Comparison of ENCODE assay signal across 13 cellular contexts in genomic region chr5:82019342-82020138, GRCh38. TPM values are rescaled to one million over a fixed set of nuclear protein-coding genes. Genes with fewer than 3 reads are reported as not detected.
A peak's percentile ranks its signal among the peaks of the same experiment; 100 is the strongest.
DNase-seq lines count a peak whose midpoint lies in the region; TF ChIP-seq lines count a peak whose summit lies in the region.
"Had no signal": no experiment of that assay in that cellular context is flagged by ENCODE, and none has a peak within 500 bp of the region (broad histone marks: within the 10 kb centered on the region; RNA-seq: fewer than 3 reads in every experiment).

No MANE protein-coding gene starts in this region.

- POLR2A ChIA-PET in activated CD4-positive, alpha-beta T cell treated with anti-CD3 and anti-CD28 coated beads, Interleukin-2, amount 10 ng/mL, durations not matched to agents 7 days and 5 days (lab: Charles Lee): interaction anchor here (0.6 kb wide), 1 partner anchor 122 kb away, joined by 5 read pairs; no protein-coding TSS in a partner anchor

- H3K4me1 Mint-ChIP-seq in neural crest cell: peaks cover 10% of the 10 kb centered on the region
- no peaks in the 10 kb centered on the region for H3K4me1 Mint-ChIP-seq in activated CD4-positive, alpha-beta T cell treated with anti-CD3 and anti-CD28 coated beads, Interleukin-2, amount 10 ng/mL, durations not matched to agents 7 days and 5 days

- CTCF ChIA-PET in activated CD4-positive, alpha-beta T cell treated with anti-CD3 and anti-CD28 coated beads, Interleukin-2, amount 10 ng/mL, durations not matched to agents 7 days and 5 days (lab: Charles Lee): no interaction called here

- no peaks in the 10 kb centered on the region for H3K27me3 Mint-ChIP-seq in neural crest cell (ENCODE audit: low read depth)
- no peaks in the 10 kb centered on the region for H3K27me3 Mint-ChIP-seq in activated CD4-positive, alpha-beta T cell treated with anti-CD3 and anti-CD28 coated beads, Interleukin-2, amount 10 ng/mL, durations not matched to agents 7 days and 5 days
- H3K27me3 Mint-ChIP-seq: CD4-positive, CD25-positive, alpha-beta regulatory T cell had no signal

- peak overlapping the region; percentile 10 for H3K9ac ChIP-seq in SK-N-MC (ENCODE audit: insufficient read length)

- peaks cover 0 to 9% (median 6%) of the 10 kb centered on the region in 4 donors for H3K4me1 ChIP-seq in esophagus muscularis mucosa

- H3K9me3 ChIP-seq in SK-N-MC (ENCODE audit: low read depth, low read length) (0 out of 2 replicates have a peak, but pooled peaks cover 3% of the 10 kb centered on the region), esophagus muscularis mucosa (peaks cover 0 to 5% (median 2%) of the 10 kb centered on the region in 4 donors)

- H3K4me3 ChIP-seq in SK-N-MC (peak overlapping the region; percentile 49), esophagus muscularis mucosa (no peak overlapping the region)

- peak; percentile 16 for DNase-seq in GDM1 (lab: John Stamatoyannopoulos, UW)
- DNase-seq in NCI-H1417 (lab: John Stamatoyannopoulos, UW): peak; percentile 6 to 81 (median 59)
- DNase-seq in SK-N-MC (ENCODE audit: low read depth, low spot score): no peak
- no peak for DNase-seq in neural crest cell (ENCODE audit: low read depth, low spot score)
- DNase-seq in midbrain (lab: John Stamatoyannopoulos, UW): no peak
- no peak for DNase-seq in esophagus muscularis mucosa (ENCODE audit: extremely low spot score)
- DNase-seq in activated CD4-positive, alpha-beta T cell treated with anti-CD3 and anti-CD28 coated beads, Interleukin-2, amount 10 ng/mL, durations not matched to agents 7 days and 5 days: no peak
- DNase-seq in NCI-H187 treated with DMSO at 0.1 percent for 48 hours (lab: John Stamatoyannopoulos, UW): no peak
- DNase-seq: activated T-cell treated with anti-CD3 and anti-CD28 coated beads, Interleukin-2, amount 50 U/mL, for 4 hours; CD4-positive, CD25-positive, alpha-beta regulatory T cell; natural killer cell; NCI-H526 treated with DMSO at 0.1 percent for 48 hours; stimulated activated naive CD8-positive, alpha-beta T cell treated with anti-CD3 and anti-CD28 coated beads, Interleukin-15, Interleukin-2, amounts not matched to agents 100 U/mL and 50 U/mL, for 24 hours had no signal

- peak overlapping the region; percentile 3 for H3K27ac Mint-ChIP-seq in neural crest cell (ENCODE audit: unreplicated experiment)
- H3K27ac Mint-ChIP-seq in activated CD4-positive, alpha-beta T cell treated with anti-CD3 and anti-CD28 coated beads, Interleukin-2, amount 10 ng/mL, durations not matched to agents 7 days and 5 days: no peak overlapping the region
- H3K27ac Mint-ChIP-seq: natural killer cell had no signal

- intact Hi-C loops in esophagus muscularis mucosa (cut with DNase I): no loop called here

- TF ChIP-seq CTCF in neural crest cell (conservative IDR thresholded peaks at IDR 0.05): no peak
- TF ChIP-seq CTCF in esophagus muscularis mucosa (IDR thresholded peaks at IDR 0.05): no peak

- H3K36me3 Mint-ChIP-seq in neural crest cell (ENCODE audit: low read depth): peaks cover 11% of the 10 kb centered on the region
- H3K36me3 Mint-ChIP-seq in activated CD4-positive, alpha-beta T cell treated with anti-CD3 and anti-CD28 coated beads, Interleukin-2, amount 10 ng/mL, durations not matched to agents 7 days and 5 days (ENCODE audit: low read depth): peaks cover 12% of the 10 kb centered on the region
- H3K36me3 Mint-ChIP-seq: natural killer cell had no signal

- H3K27me3 ChIP-seq in esophagus muscularis mucosa: no peaks in the 10 kb centered on the region

- no peak for TF ChIP-seq EP300 in esophagus muscularis mucosa (IDR thresholded peaks at IDR 0.05)

- 76% methylated on average over 5 of the region's 5 CpGs for WGBS in esophagus muscularis mucosa

- H3K4me3 Mint-ChIP-seq in neural crest cell: no peak overlapping the region
- no peak overlapping the region for H3K4me3 Mint-ChIP-seq in activated CD4-positive, alpha-beta T cell treated with anti-CD3 and anti-CD28 coated beads, Interleukin-2, amount 10 ng/mL, durations not matched to agents 7 days and 5 days
- H3K4me3 Mint-ChIP-seq: activated T-cell treated with anti-CD3 and anti-CD28 coated beads, Interleukin-2, amount 50 U/mL, for 4 hours; CD4-positive, CD25-positive, alpha-beta regulatory T cell; natural killer cell had no signal

- no peak for TF ChIP-seq POLR2A in esophagus muscularis mucosa (IDR thresholded peaks at IDR 0.05; ENCODE audit: low read depth)

- H3K36me3 ChIP-seq in SK-N-MC (ENCODE audit: insufficient read depth, low read length): peaks cover 6% of the 10 kb centered on the region
- no peaks in the 10 kb centered on the region for H3K36me3 ChIP-seq in esophagus muscularis mucosa

- peaks cover 8% of the 10 kb centered on the region for H3K9me3 Mint-ChIP-seq in neural crest cell
- H3K9me3 Mint-ChIP-seq in activated CD4-positive, alpha-beta T cell treated with anti-CD3 and anti-CD28 coated beads, Interleukin-2, amount 10 ng/mL, durations not matched to agents 7 days and 5 days: peaks cover 6% of the 10 kb centered on the region
- H3K9me3 Mint-ChIP-seq: activated T-cell treated with anti-CD3 and anti-CD28 coated beads, Interleukin-2, amount 50 U/mL, for 4 hours had no signal

- peak overlapping the region; percentile 20; the same call in 1 of the 2 replicates for H3K27ac ChIP-seq in SK-N-MC
- no peak overlapping the region for H3K27ac ChIP-seq in esophagus muscularis mucosa (replicated peaks in 1 of 4)

RNA-seq across cellular contexts. Expression of gene ATG10, which starts 47.7 kb away (rescaled TPM):
- total RNA-seq in neural crest cell (5.9 and 10.4 TPM in 2 replicates), esophagus muscularis mucosa (1 to 10 TPM; 5.2 to 9.1 (median 7.3) TPM)
- 1 to 10 TPM; 6.6 to 9.4 TPM for total RNA-seq in activated CD4-positive, alpha-beta T cell treated with anti-CD3 and anti-CD28 coated beads, Interleukin-2, amount 10 ng/mL, durations not matched to agents 7 days and 5 days

Comparison
In these comparisons a context has a peak if more than half of its experiments do, and no peak if none do; other contexts are left out.
1. DNase-seq: peak in GDM1 (single experiment) and NCI-H1417 (3 of 3); none in SK-N-MC (single experiment), neural crest cell (single experiment), midbrain (single experiment), esophagus muscularis mucosa (single experiment), activated CD4-positive, alpha-beta T cell treated with anti-CD3 and anti-CD28 coated beads, Interleukin-2, amount 10 ng/mL, durations not matched to agents 7 days and 5 days (single experiment) and NCI-H187 treated with DMSO at 0.1 percent for 48 hours (single experiment).